1 cellular context compared by ENCODE assay signal in genomic region chr17:75034236-75034908, GRCh38.
A peak's percentile ranks its signal among the peaks of the same experiment; 100 is the strongest.
TF ChIP-seq lines count a peak whose summit lies in the region.

No MANE protein-coding gene starts in this region.

TF ChIP-seq in IMR-90, 13 proteins besides CTCF, POLR2A, EP300 and RAD21:
- TF ChIP-seq CEBPB (IDR thresholded peaks at IDR 0.05; ENCODE audit: low read depth, low read length), result no peak
- TF ChIP-seq MAZ (IDR thresholded peaks at IDR 0.05; ENCODE audit: borderline replicate concordance, low read depth, low read length), result peak; percentile 60; the same call in 1 of the 2 replicates
- peak; percentile 64; the same call in 1 of the 2 replicates for TF ChIP-seq USF2 (IDR thresholded peaks at IDR 0.05; ENCODE audit: low read depth, low read length)
- TF ChIP-seq RFX5 (IDR thresholded peaks at IDR 0.05; ENCODE audit: low read depth, low read length), result no peak
- no peak for TF ChIP-seq MAFK (IDR thresholded peaks at IDR 0.05; ENCODE audit: low read depth, low read length)
- TF ChIP-seq ELK1 (IDR thresholded peaks at IDR 0.05; ENCODE audit: borderline replicate concordance, low read depth, low read length), result no peak
- TF ChIP-seq CHD1 (IDR thresholded peaks at IDR 0.05; ENCODE audit: low read depth, low read length), result no peak
- TF ChIP-seq MXI1 (IDR thresholded peaks at IDR 0.05; ENCODE audit: borderline replicate concordance, low read depth, low read length), result peak; percentile 47; the same call in 1 of the 2 replicates
- peak; percentile 28 for TF ChIP-seq RCOR1 (IDR thresholded peaks at IDR 0.05; ENCODE audit: insufficient replicate concordance, low read length)
- 0 out of 2 replicates have a peak, but pooled peaks have one; percentile 27 for TF ChIP-seq FOS (IDR thresholded peaks at IDR 0.05; ENCODE audit: low read depth, low read length)
- no peak for TF ChIP-seq NFE2L2 (IDR thresholded peaks at IDR 0.05; ENCODE audit: low read depth, low read length)
- TF ChIP-seq BHLHE40 (IDR thresholded peaks at IDR 0.05; ENCODE audit: low read depth, low read length), result 0 out of 2 replicates have a peak, but pooled peaks have one; percentile 5
- TF ChIP-seq SMC3 (IDR thresholded peaks at IDR 0.05; ENCODE audit: low read depth, low read length), result no peak
